8 cellular contexts compared by ENCODE assay signal in the genomic region with DNA sequence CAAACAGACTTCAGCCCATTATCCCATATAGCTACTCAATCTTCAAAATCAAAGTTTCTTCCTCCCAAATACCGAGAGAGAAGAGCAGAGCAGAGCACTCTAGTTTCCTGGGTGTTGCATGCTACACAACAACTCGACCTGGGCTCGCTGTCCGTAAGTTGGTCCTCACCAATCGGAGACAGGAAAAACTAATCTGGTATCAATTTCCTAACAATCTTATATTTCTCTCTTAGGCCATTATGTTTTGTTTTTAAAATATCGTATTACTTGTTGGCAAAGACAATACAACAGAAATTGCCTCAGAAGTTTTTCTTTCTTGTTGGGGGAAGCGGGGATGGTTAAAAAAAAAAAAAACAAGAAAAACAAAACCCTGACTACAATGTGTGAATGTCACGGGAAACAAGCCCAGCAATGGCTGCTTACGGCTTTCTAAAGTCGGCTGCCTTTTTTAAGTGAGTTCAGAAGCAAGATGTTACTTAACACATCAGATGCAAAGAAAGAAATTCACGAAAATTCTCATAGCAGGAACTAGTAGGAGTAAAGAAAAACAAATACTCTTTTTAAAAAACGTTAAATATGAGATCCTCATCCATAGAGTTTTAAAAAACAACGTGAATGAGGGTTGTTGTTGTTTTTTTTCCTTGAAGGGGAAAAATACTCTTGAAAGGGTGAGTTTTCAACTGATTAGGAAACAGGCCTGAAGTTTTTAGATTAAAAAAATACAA. TPM values are rescaled to one million over a fixed set of nuclear protein-coding genes. Genes with fewer than 3 reads are reported as not detected.
DNase-seq lines count a peak whose midpoint lies in the region; ATAC-seq and TF ChIP-seq lines count a peak whose summit lies in the region.

No MANE protein-coding gene starts in this region.

- 1% methylated on average over 13 of the region's 13 CpGs for WGBS in esophagus squamous epithelium, 2 donors

- peak overlapping the region; percentile 73 for H3K4me2 ChIP-seq in GM23338

- TF ChIP-seq POLR2A in esophagus squamous epithelium (IDR thresholded peaks at IDR 0.05) = no peak

- peak overlapping the region; percentile 97 for H3K27ac Mint-ChIP-seq in GM23338

- peaks cover 55% of the 10 kb centered on the region for H3K79me2 ChIP-seq in GM23338 (replicated peaks; ENCODE audit: insufficient read depth)

- H3K4me1 ChIP-seq in GM23338 (ENCODE audit: insufficient read depth) (peaks cover 20% of the 10 kb centered on the region), esophagus squamous epithelium (peaks cover 22 to 75% (median 24%) of the 10 kb centered on the region in 3 donors), neuron (ENCODE audit: insufficient read depth, low read length) (peaks cover 42% of the 10 kb centered on the region)

- peak overlapping the region; percentile 82 for H3K27ac ChIP-seq in GM23338 (ENCODE audit: low read depth)
- H3K27ac ChIP-seq in esophagus squamous epithelium = peak overlapping the region; percentile 80 to 94 (median 88)

- peak overlapping the region; percentile 97 for H3K4me3 Mint-ChIP-seq in GM23338

- no peaks in the 10 kb centered on the region for H3K9me2 ChIP-seq in GM23338 (ENCODE audit: insufficient read depth)

- H4K20me1 ChIP-seq in GM23338 (replicated peaks; ENCODE audit: insufficient read depth) = 0 out of 2 replicates have a peak, but pooled peaks cover under 1% of the 10 kb centered on the region

- ATAC-seq in GM23338 (no peak), HG03045 (IDR thresholded peaks at IDR 0.05; ENCODE audit: unreplicated experiment) (no peak), HG03442 (IDR thresholded peaks at IDR 0.05; ENCODE audit: unreplicated experiment) (no peak), HG02870 (IDR thresholded peaks at IDR 0.05; ENCODE audit: unreplicated experiment) (no peak)

- POLR2A ChIA-PET in BJ (lab: Charles Lee) = interaction anchor here (0.6 to 0.7 kb wide), 2 partner anchors 41 to 256 kb away, joined by 3 to 5 read pairs; no protein-coding TSS in a partner anchor

- peak overlapping the region; percentile 86 for H3K4me3 ChIP-seq in BJ (ENCODE audit: low read depth, low read length)
- peak overlapping the region; percentile 83 for H3K4me3 ChIP-seq in GM23338
- H3K4me3 ChIP-seq in esophagus squamous epithelium = peak overlapping the region; percentile 51 to 73 (median 64)
- peak overlapping the region; percentile 57 for H3K4me3 ChIP-seq in neuron (ENCODE audit: low read length)

- H2AFZ ChIP-seq in GM23338 (no peak overlapping the region), neuron (ENCODE audit: low read depth, low read length) (peak overlapping the region; percentile 7)

- peak; percentile 20 for DNase-seq in BJ (ENCODE audit: low read depth)
- peak; percentile 51 for DNase-seq in GM23338 (ENCODE audit: low spot score)
- peak; percentile 51 for DNase-seq in SW480 (ENCODE audit: low spot score)
- no peak for DNase-seq in esophagus squamous epithelium (lab: John Stamatoyannopoulos, UW)

- peaks cover 45% of the 10 kb centered on the region for H3K4me1 Mint-ChIP-seq in GM23338

- TF ChIP-seq CTCF in BJ (IDR thresholded peaks at IDR 0.05; ENCODE audit: insufficient read depth, low read depth, low read length) (no peak), GM23338 (conservative IDR thresholded peaks at IDR 0.05; ENCODE audit: low read depth in 2 of 2) (no peak), esophagus squamous epithelium (IDR thresholded peaks at IDR 0.05) (no peak)

- H3K36me3 Mint-ChIP-seq in GM23338 (ENCODE audit: low read depth) = no peaks in the 10 kb centered on the region

- intact Hi-C loops in esophagus squamous epithelium (cut with DNase I) = loop anchor here (5.0 kb wide), 1 partner anchor 265 kb away; no protein-coding TSS in a partner anchor

- H3K36me3 ChIP-seq in BJ (ENCODE audit: control insufficient read depth, insufficient read depth, low read length) (0 out of 2 replicates have a peak, but pooled peaks cover 2% of the 10 kb centered on the region), GM23338 (ENCODE audit: insufficient read depth) (no peaks in the 10 kb centered on the region), esophagus squamous epithelium (no peaks in the 10 kb centered on the region), neuron (ENCODE audit: insufficient read depth, low read length) (no peaks in the 10 kb centered on the region)

- H3K9me3 ChIP-seq in esophagus squamous epithelium = no peaks in the 10 kb centered on the region
- no peaks in the 10 kb centered on the region for H3K9me3 ChIP-seq in neuron (ENCODE audit: low read length)

- CTCF ChIA-PET in BJ (lab: Yijun Ruan, JAX) = interaction anchor here (0.6 kb wide), 1 partner anchor 77 kb away, joined by 4 read pairs; no protein-coding TSS in a partner anchor

- H3K9me3 Mint-ChIP-seq in GM23338 = no peaks in the 10 kb centered on the region

- peaks cover 6% of the 10 kb centered on the region; the same call in 1 of the 2 replicates for H3F3A ChIP-seq in GM23338 (replicated peaks; ENCODE audit: low read depth)

- H3K27me3 ChIP-seq in BJ (ENCODE audit: control insufficient read depth, insufficient read depth, low read length) (no peaks in the 10 kb centered on the region), GM23338 (ENCODE audit: insufficient read depth) (no peaks in the 10 kb centered on the region), esophagus squamous epithelium (no peaks in the 10 kb centered on the region), neuron (ENCODE audit: insufficient read depth, low read length) (no peaks in the 10 kb centered on the region)

- H3K27me3 Mint-ChIP-seq in GM23338 (ENCODE audit: insufficient read depth, low read depth, poor library complexity) = peaks cover 11% of the 10 kb centered on the region

TF ChIP-seq in GM23338, 12 proteins besides CTCF, POLR2A, EP300 and RAD21 (continues in another document):
- TF ChIP-seq POLR2AphosphoS5 (IDR thresholded peaks at IDR 0.05; ENCODE audit: low read depth) = no peak
- no peak for TF ChIP-seq ZNF331 (CRISPR knock-in tag; IDR thresholded peaks at IDR 0.05; ENCODE audit: low read depth)
- TF ChIP-seq STAT1 (IDR thresholded peaks at IDR 0.05; ENCODE audit: unreplicated experiment) = no peak
- TF ChIP-seq, protein P1, sequence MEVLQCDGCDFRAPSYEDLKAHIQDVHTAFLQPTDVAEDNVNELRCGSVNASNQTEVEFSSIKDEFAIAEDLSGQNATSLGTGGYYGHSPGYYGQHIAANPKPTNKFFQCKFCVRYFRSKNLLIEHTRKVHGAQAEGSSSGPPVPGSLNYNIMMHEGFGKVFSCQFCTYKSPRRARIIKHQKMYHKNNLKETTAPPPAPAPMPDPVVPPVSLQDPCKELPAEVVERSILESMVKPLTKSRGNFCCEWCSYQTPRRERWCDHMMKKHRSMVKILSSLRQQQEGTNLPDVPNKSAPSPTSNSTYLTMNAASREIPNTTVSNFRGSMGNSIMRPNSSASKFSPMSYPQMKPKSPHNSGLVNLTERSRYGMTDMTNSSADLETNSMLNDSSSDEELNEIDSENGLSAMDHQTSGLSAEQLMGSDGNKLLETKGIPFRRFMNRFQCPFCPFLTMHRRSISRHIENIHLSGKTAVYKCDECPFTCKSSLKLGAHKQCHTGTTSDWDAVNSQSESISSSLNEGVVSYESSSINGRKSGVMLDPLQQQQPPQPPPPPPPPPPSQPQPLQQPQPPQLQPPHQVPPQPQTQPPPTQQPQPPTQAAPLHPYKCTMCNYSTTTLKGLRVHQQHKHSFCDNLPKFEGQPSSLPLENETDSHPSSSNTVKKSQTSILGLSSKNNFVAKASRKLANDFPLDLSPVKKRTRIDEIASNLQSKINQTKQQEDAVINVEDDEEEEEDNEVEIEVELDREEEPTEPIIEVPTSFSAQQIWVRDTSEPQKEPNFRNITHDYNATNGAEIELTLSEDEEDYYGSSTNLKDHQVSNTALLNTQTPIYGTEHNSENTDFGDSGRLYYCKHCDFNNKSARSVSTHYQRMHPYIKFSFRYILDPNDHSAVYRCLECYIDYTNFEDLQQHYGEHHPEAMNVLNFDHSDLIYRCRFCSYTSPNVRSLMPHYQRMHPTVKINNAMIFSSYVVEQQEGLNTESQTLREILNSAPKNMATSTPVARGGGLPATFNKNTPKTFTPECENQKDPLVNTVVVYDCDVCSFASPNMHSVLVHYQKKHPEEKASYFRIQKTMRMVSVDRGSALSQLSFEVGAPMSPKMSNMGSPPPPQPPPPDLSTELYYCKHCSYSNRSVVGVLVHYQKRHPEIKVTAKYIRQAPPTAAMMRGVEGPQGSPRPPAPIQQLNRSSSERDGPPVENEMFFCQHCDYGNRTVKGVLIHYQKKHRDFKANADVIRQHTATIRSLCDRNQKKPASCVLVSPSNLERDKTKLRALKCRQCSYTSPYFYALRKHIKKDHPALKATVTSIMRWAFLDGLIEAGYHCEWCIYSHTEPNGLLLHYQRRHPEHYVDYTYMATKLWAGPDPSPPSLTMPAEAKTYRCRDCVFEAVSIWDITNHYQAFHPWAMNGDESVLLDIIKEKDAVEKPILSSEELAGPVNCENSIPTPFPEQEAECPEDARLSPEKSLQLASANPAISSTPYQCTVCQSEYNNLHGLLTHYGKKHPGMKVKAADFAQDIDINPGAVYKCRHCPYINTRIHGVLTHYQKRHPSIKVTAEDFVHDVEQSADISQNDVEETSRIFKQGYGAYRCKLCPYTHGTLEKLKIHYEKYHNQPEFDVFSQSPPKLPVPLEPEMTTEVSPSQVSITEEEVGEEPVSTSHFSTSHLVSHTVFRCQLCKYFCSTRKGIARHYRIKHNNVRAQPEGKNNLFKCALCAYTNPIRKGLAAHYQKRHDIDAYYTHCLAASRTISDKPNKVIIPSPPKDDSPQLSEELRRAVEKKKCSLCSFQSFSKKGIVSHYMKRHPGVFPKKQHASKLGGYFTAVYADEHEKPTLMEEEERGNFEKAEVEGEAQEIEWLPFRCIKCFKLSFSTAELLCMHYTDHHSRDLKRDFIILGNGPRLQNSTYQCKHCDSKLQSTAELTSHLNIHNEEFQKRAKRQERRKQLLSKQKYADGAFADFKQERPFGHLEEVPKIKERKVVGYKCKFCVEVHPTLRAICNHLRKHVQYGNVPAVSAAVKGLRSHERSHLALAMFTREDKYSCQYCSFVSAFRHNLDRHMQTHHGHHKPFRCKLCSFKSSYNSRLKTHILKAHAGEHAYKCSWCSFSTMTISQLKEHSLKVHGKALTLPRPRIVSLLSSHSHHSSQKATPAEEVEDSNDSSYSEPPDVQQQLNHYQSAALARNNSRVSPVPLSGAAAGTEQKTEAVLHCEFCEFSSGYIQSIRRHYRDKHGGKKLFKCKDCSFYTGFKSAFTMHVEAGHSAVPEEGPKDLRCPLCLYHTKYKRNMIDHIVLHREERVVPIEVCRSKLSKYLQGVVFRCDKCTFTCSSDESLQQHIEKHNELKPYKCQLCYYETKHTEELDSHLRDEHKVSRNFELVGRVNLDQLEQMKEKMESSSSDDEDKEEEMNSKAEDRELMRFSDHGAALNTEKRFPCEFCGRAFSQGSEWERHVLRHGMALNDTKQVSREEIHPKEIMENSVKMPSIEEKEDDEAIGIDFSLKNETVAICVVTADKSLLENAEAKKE (CRISPR knock-in tag; IDR thresholded peaks at IDR 0.05) = no peak

RNA-seq across cellular contexts. Expression of a gene that starts 1.9 kb away (rescaled TPM):
- 29.2 and 31.3 TPM in 2 replicates for polyA plus RNA-seq in BJ (2011; rRNA removed)
- polyA minus RNA-seq in BJ (2011; rRNA and poly(A)+ RNA removed) = 29.1 and 30.4 TPM in 2 replicates
- 39.1 and 45.9 TPM in 2 replicates for total RNA-seq in GM23338 (2014; rRNA removed; shearing (Covaris generic))
- polyA plus RNA-seq in GM23338 (2016; fragmentation: Nextera tagmentation; extraction: Ambion mirVana) = 20.8 and 23.2 TPM in 2 replicates
- total RNA-seq in esophagus squamous epithelium = 10 to 100 TPM; 31.8 to 50.0 (median 44.5) TPM
